In the genomic region with DNA sequence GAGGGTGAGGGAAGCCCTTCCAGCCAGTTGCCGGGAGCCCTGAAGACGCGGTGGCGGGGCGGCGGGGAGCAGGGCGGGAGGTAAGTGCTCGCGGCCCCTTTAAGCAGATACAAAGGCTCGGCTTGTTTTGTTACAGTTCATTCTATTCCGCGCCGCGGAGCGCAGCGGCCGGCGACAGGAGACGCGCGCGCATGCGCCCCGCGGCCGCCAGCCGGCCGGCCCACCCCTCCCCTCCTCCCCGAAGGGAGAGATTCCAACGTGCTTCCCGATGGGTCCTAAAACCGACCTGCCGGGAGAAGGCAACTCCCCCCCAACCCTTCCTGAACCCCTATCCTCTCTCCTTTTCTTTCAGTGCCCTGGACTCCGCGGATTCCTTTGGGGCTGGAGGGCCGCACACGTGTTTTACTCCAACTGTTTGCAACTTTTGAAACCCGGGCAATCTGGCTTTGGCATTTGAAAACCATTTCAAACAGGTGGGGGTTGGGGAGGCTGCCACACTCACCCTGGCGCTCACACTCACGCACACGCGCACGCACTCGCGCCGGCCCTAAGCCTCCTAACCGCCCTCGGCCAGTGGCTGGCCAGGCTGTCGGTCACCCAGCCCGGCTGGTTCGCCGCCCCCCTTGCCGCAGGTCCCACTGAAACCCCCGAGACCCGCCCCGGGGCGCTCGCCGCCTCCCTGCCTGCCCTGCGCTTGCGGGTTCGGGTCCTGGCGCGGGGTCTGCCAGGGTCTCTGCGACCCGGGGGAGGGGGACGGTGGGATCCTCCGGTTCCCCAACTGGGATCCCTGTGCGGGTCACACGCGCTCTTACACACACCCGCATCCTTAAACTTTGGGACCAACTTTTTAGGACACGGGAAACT, we compare ENCODE assay signal across 8 cellular contexts. TPM values are rescaled to one million over a fixed set of nuclear protein-coding genes. Genes with fewer than 3 reads are reported as not detected.
DNase-seq lines count a peak whose midpoint lies in the region; ATAC-seq lines count a peak whose summit lies in the region.

Gene MAGI1, minus strand, starts transcription at position 193 of the 864 bp plus-strand sequence. CDS start 610 bp downstream, outside the sequence.

- H3K4me1 Mint-ChIP-seq in activated naive CD4-positive, alpha-beta T cell treated with anti-CD3 and anti-CD28 coated beads for 36 hours (ENCODE audit: low read depth): peaks cover 9% of the 10 kb centered on the region
- H3K4me1 Mint-ChIP-seq in dendritic cell treated with granulocyte-macrophage colony-stimulating factor and Interleukin-4, amounts not matched to agents 40 ng/mL and 50 ng/mL, for 4 days (ENCODE audit: low read depth): peaks cover 19% of the 10 kb centered on the region

- no peak within 1 kb of the TSS for H3K27ac Mint-ChIP-seq in activated naive CD4-positive, alpha-beta T cell treated with anti-CD3 and anti-CD28 coated beads for 36 hours
- H3K27ac Mint-ChIP-seq in dendritic cell treated with granulocyte-macrophage colony-stimulating factor and Interleukin-4, amounts not matched to agents 40 ng/mL and 50 ng/mL, for 4 days: no peak within 1 kb of the TSS

- peak; percentile 63 for ATAC-seq in HG02763 (IDR thresholded peaks at IDR 0.05; ENCODE audit: unreplicated experiment)

- peaks cover 64% of the 10 kb centered on the region for H3K27me3 Mint-ChIP-seq in activated naive CD4-positive, alpha-beta T cell treated with anti-CD3 and anti-CD28 coated beads for 36 hours (ENCODE audit: low read depth)
- peaks cover 71% of the 10 kb centered on the region for H3K27me3 Mint-ChIP-seq in dendritic cell treated with granulocyte-macrophage colony-stimulating factor and Interleukin-4, amounts not matched to agents 40 ng/mL and 50 ng/mL, for 4 days

- peak within 1 kb of the TSS; percentile 79 for H3K4me3 Mint-ChIP-seq in activated naive CD4-positive, alpha-beta T cell treated with anti-CD3 and anti-CD28 coated beads for 36 hours
- peak within 1 kb of the TSS; percentile 68 for H3K4me3 Mint-ChIP-seq in dendritic cell treated with granulocyte-macrophage colony-stimulating factor and Interleukin-4, amounts not matched to agents 40 ng/mL and 50 ng/mL, for 4 days

- peak; percentile 24 for DNase-seq in activated naive CD4-positive, alpha-beta T cell treated with anti-CD3 and anti-CD28 coated beads for 36 hours
- DNase-seq in activated naive CD4-positive, alpha-beta T cell treated with anti-CD3 and anti-CD28 coated beads, Interleukin-2, amount 50 U/mL, for 16 hours: no peak
- DNase-seq in NCI-H1105 treated with DMSO at 0.1 percent for 48 hours (lab: John Stamatoyannopoulos, UW) (peak; percentile 84), SW 1271 (lab: John Stamatoyannopoulos, UW) (peak; percentile 62 to 85), left kidney (ENCODE audit: low read depth, low spot score) (peak; percentile 98)
- DNase-seq in stimulated activated CD4-positive, alpha-beta T cell treated with anti-CD3 and anti-CD28 coated beads, Interleukin-1b, Interleukin-23, amount 100 ng/mL, for 48 hours: peak; percentile 43

- intact Hi-C loops in activated naive CD4-positive, alpha-beta T cell treated with anti-CD3 and anti-CD28 coated beads for 36 hours (cut with micrococcal nuclease): loop anchor here (5.0 kb wide), 1 partner anchor 183 kb away; the partner anchor contains the start of gene SLC25A26
- intact Hi-C loops in dendritic cell treated with granulocyte-macrophage colony-stimulating factor and Interleukin-4, amounts not matched to agents 40 ng/mL and 50 ng/mL, for 4 days (cut with micrococcal nuclease): no loop called here

- CTCF ChIA-PET in activated naive CD4-positive, alpha-beta T cell treated with anti-CD3 and anti-CD28 coated beads for 36 hours (lab: Charles Lee): interaction anchor here (0.7 kb wide), 1 partner anchor 335 kb away, joined by 3 read pairs; no protein-coding TSS in a partner anchor

- no peaks in the 10 kb centered on the region for H3K9me3 Mint-ChIP-seq in activated naive CD4-positive, alpha-beta T cell treated with anti-CD3 and anti-CD28 coated beads for 36 hours
- no peaks in the 10 kb centered on the region for H3K9me3 Mint-ChIP-seq in dendritic cell treated with granulocyte-macrophage colony-stimulating factor and Interleukin-4, amounts not matched to agents 40 ng/mL and 50 ng/mL, for 4 days

- peaks cover 2% of the 10 kb centered on the region for H3K36me3 Mint-ChIP-seq in activated naive CD4-positive, alpha-beta T cell treated with anti-CD3 and anti-CD28 coated beads for 36 hours (ENCODE audit: low read depth)
- H3K36me3 Mint-ChIP-seq in dendritic cell treated with granulocyte-macrophage colony-stimulating factor and Interleukin-4, amounts not matched to agents 40 ng/mL and 50 ng/mL, for 4 days (ENCODE audit: low read depth): no peaks in the 10 kb centered on the region

RNA-seq across cellular contexts. Expression of gene MAGI1, which starts in this region (rescaled TPM):
- total RNA-seq in activated naive CD4-positive, alpha-beta T cell treated with anti-CD3 and anti-CD28 coated beads for 36 hours: not detected

Comparison
In these comparisons a context has a peak if more than half of its experiments do, and no peak if none do; other contexts are left out.
1. Peak in DNase-seq in activated naive CD4-positive, alpha-beta T cell treated with anti-CD3 and anti-CD28 coated beads for 36 hours; RNA of the gene not detected or under 1 TPM.